Comparison of ENCODE assay signal across 7 cellular contexts in the genomic region with DNA sequence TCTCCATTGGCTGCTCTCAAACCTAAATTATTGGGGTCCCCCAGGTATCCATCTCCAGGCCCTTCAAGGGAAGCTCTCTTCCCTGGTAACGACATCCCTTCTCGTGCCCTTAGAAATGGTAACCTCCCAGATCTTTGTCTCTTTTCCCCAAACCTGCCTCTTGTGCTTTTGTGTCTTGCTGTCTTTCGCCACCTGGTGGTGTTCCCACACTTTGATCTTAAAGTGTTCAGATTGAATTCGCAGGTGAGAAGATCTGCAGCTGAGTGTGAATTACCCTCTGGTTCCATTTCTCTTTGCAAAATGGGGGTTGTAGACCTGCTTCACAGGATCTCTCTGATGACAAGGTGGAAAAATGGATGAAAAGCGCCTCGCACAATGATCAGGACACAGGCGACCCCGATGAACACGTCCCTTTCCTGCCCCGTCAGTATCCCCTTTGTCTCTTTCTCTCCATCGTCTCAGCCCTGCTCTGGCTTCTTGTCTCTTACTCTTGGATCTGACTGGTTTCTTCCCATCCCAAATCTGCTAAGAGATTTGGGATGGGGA.
DNase-seq lines count a peak whose midpoint lies in the region; ATAC-seq and TF ChIP-seq lines count a peak whose summit lies in the region.

No MANE protein-coding gene starts in this region.

- in situ Hi-C loops in KBM-7 (cut with MboI; ENCODE audit: low pct_unique_long_range_greater_than_20kb, low sequenced_read_pairs) (no loop called here), astrocyte of the spinal cord (cut with HindIII; ENCODE audit: low sequenced_read_pairs) (no loop called here)

- no peaks in the 10 kb centered on the region for H3K9me3 Mint-ChIP-seq in stimulated activated naive B cell treated with anti-CD40 and anti-IgM and Interleukin-4, amounts not matched to agents 10 μg/mL and 1 μg/mL and 100 μg/mL, for 72 hours

- peak; percentile 40; the same call in 2 of the 3 replicates for ATAC-seq in RWPE2 (ENCODE audit: low read depth)
- ATAC-seq in stimulated activated naive B cell treated with anti-CD40 and anti-IgM and Interleukin-4, amounts not matched to agents 10 μg/mL and 1 μg/mL and 100 μg/mL, for 72 hours (replicated peaks): no peak
- ATAC-seq in GM21367 (IDR thresholded peaks at IDR 0.05; ENCODE audit: unreplicated experiment): no peak

- peaks cover 32 to 50% of the 10 kb centered on the region in 2 donors for H3K36me3 Mint-ChIP-seq in stimulated activated naive B cell treated with anti-CD40 and anti-IgM and Interleukin-4, amounts not matched to agents 10 μg/mL and 1 μg/mL and 100 μg/mL, for 72 hours

- H3K4me3 Mint-ChIP-seq in stimulated activated naive B cell treated with anti-CD40 and anti-IgM and Interleukin-4, amounts not matched to agents 10 μg/mL and 1 μg/mL and 100 μg/mL, for 72 hours: no peak overlapping the region

- H3K4me3 ChIP-seq in RWPE2 (ENCODE audit: severe bottlenecking): no peak overlapping the region
- H3K4me3 ChIP-seq in astrocyte of the spinal cord (ENCODE audit: low read depth, low read length): no peak overlapping the region

- TF ChIP-seq CTCF in RWPE2 (IDR thresholded peaks at IDR 0.05; ENCODE audit: poor library complexity, severe bottlenecking): peak; percentile 86
- TF ChIP-seq CTCF in astrocyte of the spinal cord (IDR thresholded peaks at IDR 0.05; ENCODE audit: low read depth, low read length): peak; percentile 68

- H3K27me3 Mint-ChIP-seq in stimulated activated naive B cell treated with anti-CD40 and anti-IgM and Interleukin-4, amounts not matched to agents 10 μg/mL and 1 μg/mL and 100 μg/mL, for 72 hours: no peaks in the 10 kb centered on the region

- peak overlapping the region; percentile 57 for H3K27ac ChIP-seq in RWPE2 (ENCODE audit: poor library complexity, severe bottlenecking)

- H3K27me3 ChIP-seq in RWPE2 (ENCODE audit: insufficient read depth, poor library complexity, severe bottlenecking): no peaks in the 10 kb centered on the region

- H3K36me3 ChIP-seq in RWPE2 (ENCODE audit: low read depth): no peaks in the 10 kb centered on the region

- no peaks in the 10 kb centered on the region for H3K9me3 ChIP-seq in RWPE2 (ENCODE audit: severe bottlenecking)

- DNase-seq in ELR (ENCODE audit: low read depth): peak; percentile 82
- DNase-seq in KBM-7: peak; percentile 69
- DNase-seq in RWPE2 (ENCODE audit: low spot score): no peak
- peak; percentile 79 for DNase-seq in astrocyte of the spinal cord (ENCODE audit: low read depth, low spot score)
- DNase-seq in kidney glomerular epithelial cell (lab: John Stamatoyannopoulos, UW): peak; percentile 34
- DNase-seq in stimulated activated naive B cell treated with anti-CD40 and anti-IgM and Interleukin-4, amounts not matched to agents 10 μg/mL and 1 μg/mL and 100 μg/mL, for 72 hours: no peak

- H3K4me1 Mint-ChIP-seq in stimulated activated naive B cell treated with anti-CD40 and anti-IgM and Interleukin-4, amounts not matched to agents 10 μg/mL and 1 μg/mL and 100 μg/mL, for 72 hours: peaks cover 34 to 52% of the 10 kb centered on the region in 2 donors

- H3K27ac Mint-ChIP-seq in stimulated activated naive B cell treated with anti-CD40 and anti-IgM and Interleukin-4, amounts not matched to agents 10 μg/mL and 1 μg/mL and 100 μg/mL, for 72 hours: peak overlapping the region; percentile 0

- peaks cover 26% of the 10 kb centered on the region for H3K4me1 ChIP-seq in RWPE2 (ENCODE audit: insufficient read depth, poor library complexity, severe bottlenecking)

Comparison
In these comparisons a context has a peak if more than half of its experiments do, and no peak if none do; other contexts are left out.
1. DNase-seq: peak in ELR (single experiment), KBM-7 (single experiment), astrocyte of the spinal cord (single experiment) and kidney glomerular epithelial cell (single experiment); none in RWPE2 (single experiment) and stimulated activated naive B cell treated with anti-CD40 and anti-IgM and Interleukin-4, amounts not matched to agents 10 μg/mL and 1 μg/mL and 100 μg/mL, for 72 hours (single experiment).